ENCODE assay signal across 8 cellular contexts in the genomic region with DNA sequence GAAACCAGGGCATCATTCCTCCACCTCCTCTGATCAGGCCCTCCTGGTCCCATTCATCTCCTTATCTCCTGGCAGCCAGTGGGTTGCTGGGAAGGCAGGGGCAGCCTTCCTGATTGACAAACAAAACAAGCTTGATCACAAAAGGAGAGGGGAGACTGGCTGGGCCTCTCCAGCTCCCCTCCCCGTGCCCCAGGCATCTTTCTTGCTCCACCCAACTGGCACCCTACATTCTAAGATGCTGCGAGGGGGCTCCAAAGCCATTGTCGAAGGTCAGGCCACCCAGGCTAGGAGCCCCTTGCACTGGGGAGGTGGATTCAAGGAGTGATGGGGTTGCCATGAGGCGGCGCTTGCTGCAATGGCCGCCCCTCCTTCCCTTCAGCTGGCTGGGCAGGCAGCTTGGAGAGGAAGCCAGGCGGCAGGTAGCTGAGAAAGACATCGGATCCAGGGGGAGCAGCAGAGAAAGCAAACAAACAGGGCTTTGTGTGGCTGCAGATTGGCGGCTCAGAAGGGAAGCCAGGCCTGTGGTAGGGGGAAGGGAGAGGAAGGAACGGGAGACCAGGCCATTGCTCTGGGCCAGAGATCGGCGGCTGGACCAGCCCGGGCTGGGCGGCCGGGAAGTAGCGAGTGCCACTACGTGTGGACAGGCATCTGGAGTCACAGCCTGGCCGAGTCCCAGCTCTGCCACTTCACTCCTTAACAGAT. TPM values are rescaled to one million over a fixed set of nuclear protein-coding genes. Genes with fewer than 3 reads are reported as not detected.
DNase-seq lines count a peak whose midpoint lies in the region; TF ChIP-seq lines count a peak whose summit lies in the region.

No MANE protein-coding gene starts in this region.

- intact Hi-C loops in vagina (cut with DNase I): no loop called here

- WGBS in ectodermal cell, 2 experiments: 16 to 19% methylated on average over 18 of the region's 18 CpGs

- no peak for TF ChIP-seq CTCF in Peyer's patch (IDR thresholded peaks at IDR 0.05)
- TF ChIP-seq CTCF in vagina (IDR thresholded peaks at IDR 0.05): no peak

- TF ChIP-seq POLR2A in Peyer's patch (IDR thresholded peaks at IDR 0.05) (no peak), vagina (IDR thresholded peaks at IDR 0.05) (no peak)

- H3K36me3 ChIP-seq in Peyer's patch: no peaks in the 10 kb centered on the region
- no peaks in the 10 kb centered on the region for H3K36me3 ChIP-seq in ectodermal cell (ENCODE audit: control insufficient read depth, insufficient read depth, low read length)
- no peaks in the 10 kb centered on the region for H3K36me3 ChIP-seq in vagina

- H3K4me1 ChIP-seq in Peyer's patch (peaks cover 9 to 67% (median 15%) of the 10 kb centered on the region in 4 donors), ectodermal cell (ENCODE audit: control insufficient read depth, insufficient read depth, low read length) (peaks cover 45% of the 10 kb centered on the region), vagina (peaks cover 88% of the 10 kb centered on the region)

- DNase-seq in C1 segment of cervical spinal cord (lab: John Stamatoyannopoulos, UW): peak in 11 of 14 donors; percentile 55 to 86 (median 74)
- peak; percentile 40 for DNase-seq in HT1080 (ENCODE audit: low read depth)
- peak in 1 of 3 donors; percentile 64 for DNase-seq in Peyer's patch
- peak; percentile 51 for DNase-seq in mucosa of gallbladder (ENCODE audit: low spot score)
- DNase-seq in vagina (ENCODE audit: extremely low spot score in 2 of 2): no peak
- no peak for DNase-seq in AG20443 (ENCODE audit: low spot score)
- no peak for DNase-seq in middle frontal gyrus (ENCODE audit: extremely low spot score, low spot score)

- H3K27ac ChIP-seq in Peyer's patch (peak overlapping the region; percentile 92 to 96 (median 94)), ectodermal cell (ENCODE audit: insufficient read depth, low read depth, low read length, poor library complexity, severe bottlenecking) (peak overlapping the region; percentile 86), vagina (peak overlapping the region; percentile 97)

- no peaks in the 10 kb centered on the region for H3K27me3 ChIP-seq in Peyer's patch
- H3K27me3 ChIP-seq in ectodermal cell (ENCODE audit: control insufficient read depth, insufficient read depth, low read length, poor library complexity, severe bottlenecking): peaks cover 27% of the 10 kb centered on the region
- no peaks in the 10 kb centered on the region for H3K27me3 ChIP-seq in vagina

- H3K4me3 ChIP-seq in Peyer's patch (peak overlapping the region in 1 of 4 donors; percentile 94), ectodermal cell (ENCODE audit: insufficient read depth, low read depth, low read length) (peak overlapping the region; percentile 59), vagina (peak overlapping the region; percentile 67)

- H3K9me3 ChIP-seq in Peyer's patch (no peaks in the 10 kb centered on the region), ectodermal cell (ENCODE audit: control insufficient read depth, low read length) (no peaks in the 10 kb centered on the region), vagina (no peaks in the 10 kb centered on the region)

RNA-seq across cellular contexts. Expression of a gene that starts 12.1 kb away (rescaled TPM):
- total RNA-seq in HT1080 (2014; rRNA removed; shearing (Covaris generic)): 5.9 and 9.5 TPM in 2 replicates
- 20.7 and 21.4 TPM in 2 replicates for polyA plus RNA-seq in HT1080 (2015; cell fraction: cytosol; rRNA removed)
- polyA plus RNA-seq in HT1080 (2015; cell fraction: nucleus; rRNA removed): 35.3 and 42.1 TPM in 2 replicates
- total RNA-seq in Peyer's patch: 10 to 100 TPM; 12.8 to 51.2 (median 47.6) TPM
- polyA plus RNA-seq in ectodermal cell (2013, experiment 1 of 4): 20.2 TPM
- 21.0 TPM for polyA plus RNA-seq in ectodermal cell (2013, experiment 2 of 4)
- 16.0 TPM for polyA plus RNA-seq in ectodermal cell (2013, experiment 3 of 4)
- polyA plus RNA-seq in ectodermal cell (2013, experiment 4 of 4): 17.1 TPM
- 60.3 TPM for total RNA-seq in mucosa of gallbladder
- total RNA-seq in vagina: 29.2 TPM

Comparison
In these comparisons a context has a peak if more than half of its experiments do, and no peak if none do; other contexts are left out.
1. DNase-seq: peak in C1 segment of cervical spinal cord (11 of 14), HT1080 (single experiment) and mucosa of gallbladder (single experiment); none in vagina (0 of 2), AG20443 (single experiment) and middle frontal gyrus (single experiment).
2. Peak in every context shown above with its lines, with median percentiles within 50 percentile points of each other: H3K27ac ChIP-seq.